1 cellular context compared by ENCODE assay signal in the genomic region with DNA sequence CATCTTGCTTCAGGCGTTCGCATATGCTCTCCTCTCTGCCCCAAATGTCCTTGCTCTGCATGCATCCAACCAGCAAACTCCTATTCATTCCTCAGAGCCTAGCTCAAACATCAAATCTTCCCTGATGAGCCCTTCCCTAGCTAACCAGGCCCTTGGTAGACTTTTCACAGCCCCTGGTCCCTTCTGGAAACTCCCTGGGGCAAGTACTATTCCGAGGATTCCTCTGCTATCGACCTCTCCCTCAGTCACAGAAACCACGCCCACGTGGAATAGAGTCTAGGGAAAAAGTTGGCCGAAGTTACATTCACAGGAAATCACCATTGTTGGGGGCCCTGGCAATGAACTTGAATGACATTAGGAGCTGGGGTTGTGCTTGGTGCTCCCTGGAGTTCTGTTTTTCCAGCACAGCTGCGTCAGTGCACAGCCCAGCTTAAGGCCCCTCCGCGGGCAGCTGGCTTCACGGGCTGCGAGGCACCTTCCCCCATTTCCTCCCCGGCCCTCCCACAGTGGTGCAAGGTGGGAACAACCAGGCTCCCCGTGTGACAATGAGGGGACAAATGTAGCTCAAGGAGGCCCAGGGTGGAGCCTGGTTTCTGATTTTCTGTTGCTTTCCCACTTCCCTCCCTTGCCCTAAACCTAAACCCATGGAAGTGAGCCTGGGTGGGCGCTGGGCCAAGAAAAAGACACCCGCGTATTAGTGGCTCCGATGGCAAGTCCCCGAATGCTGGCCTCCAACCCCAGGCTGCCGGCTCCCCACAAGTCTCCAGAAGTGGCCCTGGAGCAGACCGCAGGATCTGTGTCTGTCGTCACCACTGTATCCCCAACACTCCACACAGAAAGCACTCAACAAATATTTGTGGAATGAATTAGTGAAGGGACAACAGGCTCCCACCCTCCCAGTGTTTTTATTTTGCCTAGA.
TF ChIP-seq lines count a peak whose summit lies in the region.

No MANE protein-coding gene starts in this region.

TF ChIP-seq in HepG2, 621 proteins besides CTCF, POLR2A, EP300 and RAD21 (continued from another document and continues in another):
- TF ChIP-seq REXO4 (CRISPR knock-in tag; IDR thresholded peaks at IDR 0.05; ENCODE audit: borderline replicate concordance) (no peak), FOXA1 (IDR thresholded peaks at IDR 0.05) (no peak), FOXA1 (CRISPR knock-in tag; IDR thresholded peaks at IDR 0.05) (no peak), ZBTB7A (CRISPR knock-in tag; IDR thresholded peaks at IDR 0.05) (no peak), EED (CRISPR knock-in tag; IDR thresholded peaks at IDR 0.05) (no peak), ZMYM3 (CRISPR knock-in tag; IDR thresholded peaks at IDR 0.05) (no peak), ZNF749 (CRISPR knock-in tag; IDR thresholded peaks at IDR 0.05; ENCODE audit: borderline replicate concordance) (no peak), SOX13 (IDR thresholded peaks at IDR 0.05) (no peak), SOX13 (CRISPR knock-in tag; conservative IDR thresholded peaks at IDR 0.05 in 1 of 2, IDR thresholded peaks at IDR 0.05 in 1 of 2) (peak in 1 of 2 experiments; percentile 50; a peak in 2 of 4 replicates), SAFB2 (CRISPR knock-in tag; IDR thresholded peaks at IDR 0.05; ENCODE audit: borderline replicate concordance, low read depth) (no peak), ZNF558 (CRISPR knock-in tag; IDR thresholded peaks at IDR 0.05; ENCODE audit: borderline replicate concordance) (no peak), KLF11 (CRISPR knock-in tag; IDR thresholded peaks at IDR 0.05) (no peak), FOXJ3 (CRISPR knock-in tag; IDR thresholded peaks at IDR 0.05; ENCODE audit: borderline replicate concordance) (no peak), ZNF235 (CRISPR knock-in tag; IDR thresholded peaks at IDR 0.05; ENCODE audit: borderline replicate concordance) (no peak), ZNF263 (CRISPR knock-in tag; IDR thresholded peaks at IDR 0.05) (peak; percentile 72), REPIN1 (CRISPR knock-in tag; IDR thresholded peaks at IDR 0.05; ENCODE audit: borderline replicate concordance, low read depth) (no peak), SNRNP70 (IDR thresholded peaks at IDR 0.05; ENCODE audit: low read depth, low read length) (no peak), ZNF570 (CRISPR knock-in tag; IDR thresholded peaks at IDR 0.05; ENCODE audit: borderline replicate concordance) (no peak), ZKSCAN8 (CRISPR knock-in tag; IDR thresholded peaks at IDR 0.05; ENCODE audit: borderline replicate concordance) (no peak), ZFP82 (CRISPR knock-in tag; IDR thresholded peaks at IDR 0.05; ENCODE audit: borderline replicate concordance) (no peak), RARG (CRISPR knock-in tag; IDR thresholded peaks at IDR 0.05; ENCODE audit: low read depth) (no peak), ZSCAN30 (CRISPR knock-in tag; IDR thresholded peaks at IDR 0.05) (no peak), TOPORS (CRISPR knock-in tag; IDR thresholded peaks at IDR 0.05) (no peak), KDM6A (CRISPR knock-in tag; IDR thresholded peaks at IDR 0.05; ENCODE audit: low read depth) (no peak), SALL1 (CRISPR knock-in tag; IDR thresholded peaks at IDR 0.05) (no peak), HHEX (CRISPR knock-in tag; IDR thresholded peaks at IDR 0.05) (no peak), NFE2L2 (IDR thresholded peaks at IDR 0.05; ENCODE audit: low read length) (no peak), ERF (CRISPR knock-in tag; IDR thresholded peaks at IDR 0.05) (0 out of 2 replicates have a peak, but pooled peaks have one; percentile 15), TMF1 (CRISPR knock-in tag; IDR thresholded peaks at IDR 0.05; ENCODE audit: low read depth) (no peak), PRMT3 (CRISPR knock-in tag; IDR thresholded peaks at IDR 0.05; ENCODE audit: borderline replicate concordance, low read depth) (no peak), MED1 (CRISPR knock-in tag; IDR thresholded peaks at IDR 0.05) (peak; percentile 60), ZNF253 (CRISPR knock-in tag; IDR thresholded peaks at IDR 0.05; ENCODE audit: borderline replicate concordance) (no peak), HDAC1 (CRISPR knock-in tag; IDR thresholded peaks at IDR 0.05) (no peak), GFI1 (CRISPR knock-in tag; IDR thresholded peaks at IDR 0.05; ENCODE audit: borderline replicate concordance) (0 out of 2 replicates have a peak, but pooled peaks have one; percentile 39), CREB1 (IDR thresholded peaks at IDR 0.05) (no peak), CREB1 (CRISPR knock-in tag; IDR thresholded peaks at IDR 0.05) (no peak), ZNF333 (CRISPR knock-in tag; IDR thresholded peaks at IDR 0.05; ENCODE audit: borderline replicate concordance) (no peak), ZZZ3 (CRISPR knock-in tag; IDR thresholded peaks at IDR 0.05; ENCODE audit: borderline replicate concordance) (no peak), RFX1 (IDR thresholded peaks at IDR 0.05) (no peak), HES4 (CRISPR knock-in tag; IDR thresholded peaks at IDR 0.05; ENCODE audit: borderline replicate concordance) (no peak), ZNF790 (CRISPR knock-in tag; IDR thresholded peaks at IDR 0.05; ENCODE audit: borderline replicate concordance) (no peak), SMAD1 (CRISPR knock-in tag; IDR thresholded peaks at IDR 0.05; ENCODE audit: borderline replicate concordance, low read depth) (no peak), TCF12 (IDR thresholded peaks at IDR 0.05) (no peak), TCF12 (CRISPR knock-in tag; IDR thresholded peaks at IDR 0.05) (0 out of 2 replicates have a peak, but pooled peaks have one; percentile 50), ZBTB3 (CRISPR knock-in tag; IDR thresholded peaks at IDR 0.05; ENCODE audit: borderline replicate concordance, low read depth) (no peak), SRSF9 (IDR thresholded peaks at IDR 0.05; ENCODE audit: borderline replicate concordance, insufficient read depth, low read depth, low read length, poor library complexity, severe bottlenecking) (no peak), YEATS4 (CRISPR knock-in tag; IDR thresholded peaks at IDR 0.05; ENCODE audit: borderline replicate concordance) (no peak), PCBP1 (IDR thresholded peaks at IDR 0.05; ENCODE audit: borderline replicate concordance, low read depth, low read length) (no peak), KDM3A (CRISPR knock-in tag; IDR thresholded peaks at IDR 0.05; ENCODE audit: low read depth) (no peak), ARNTL (CRISPR knock-in tag; IDR thresholded peaks at IDR 0.05) (0 out of 2 replicates have a peak, but pooled peaks have one; percentile 15), ATF1 (CRISPR knock-in tag; IDR thresholded peaks at IDR 0.05) (no peak), ZNF383 (CRISPR knock-in tag; IDR thresholded peaks at IDR 0.05; ENCODE audit: borderline replicate concordance) (no peak), SOX5 (CRISPR knock-in tag; IDR thresholded peaks at IDR 0.05; ENCODE audit: borderline replicate concordance) (no peak; the same call in 1 of the 2 replicates), SP140L (CRISPR knock-in tag; IDR thresholded peaks at IDR 0.05; ENCODE audit: borderline replicate concordance) (no peak)
- TF ChIP-seq, protein P1, sequence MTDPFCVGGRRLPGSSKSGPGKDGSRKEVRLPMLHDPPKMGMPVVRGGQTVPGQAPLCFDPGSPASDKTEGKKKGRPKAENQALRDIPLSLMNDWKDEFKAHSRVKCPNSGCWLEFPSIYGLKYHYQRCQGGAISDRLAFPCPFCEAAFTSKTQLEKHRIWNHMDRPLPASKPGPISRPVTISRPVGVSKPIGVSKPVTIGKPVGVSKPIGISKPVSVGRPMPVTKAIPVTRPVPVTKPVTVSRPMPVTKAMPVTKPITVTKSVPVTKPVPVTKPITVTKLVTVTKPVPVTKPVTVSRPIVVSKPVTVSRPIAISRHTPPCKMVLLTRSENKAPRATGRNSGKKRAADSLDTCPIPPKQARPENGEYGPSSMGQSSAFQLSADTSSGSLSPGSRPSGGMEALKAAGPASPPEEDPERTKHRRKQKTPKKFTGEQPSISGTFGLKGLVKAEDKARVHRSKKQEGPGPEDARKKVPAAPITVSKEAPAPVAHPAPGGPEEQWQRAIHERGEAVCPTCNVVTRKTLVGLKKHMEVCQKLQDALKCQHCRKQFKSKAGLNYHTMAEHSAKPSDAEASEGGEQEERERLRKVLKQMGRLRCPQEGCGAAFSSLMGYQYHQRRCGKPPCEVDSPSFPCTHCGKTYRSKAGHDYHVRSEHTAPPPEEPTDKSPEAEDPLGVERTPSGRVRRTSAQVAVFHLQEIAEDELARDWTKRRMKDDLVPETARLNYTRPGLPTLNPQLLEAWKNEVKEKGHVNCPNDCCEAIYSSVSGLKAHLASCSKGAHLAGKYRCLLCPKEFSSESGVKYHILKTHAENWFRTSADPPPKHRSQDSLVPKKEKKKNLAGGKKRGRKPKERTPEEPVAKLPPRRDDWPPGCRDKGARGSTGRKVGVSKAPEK (CRISPR knock-in tag; IDR thresholded peaks at IDR 0.05; ENCODE audit: borderline replicate concordance) = no peak
- TF ChIP-seq, protein P2, sequence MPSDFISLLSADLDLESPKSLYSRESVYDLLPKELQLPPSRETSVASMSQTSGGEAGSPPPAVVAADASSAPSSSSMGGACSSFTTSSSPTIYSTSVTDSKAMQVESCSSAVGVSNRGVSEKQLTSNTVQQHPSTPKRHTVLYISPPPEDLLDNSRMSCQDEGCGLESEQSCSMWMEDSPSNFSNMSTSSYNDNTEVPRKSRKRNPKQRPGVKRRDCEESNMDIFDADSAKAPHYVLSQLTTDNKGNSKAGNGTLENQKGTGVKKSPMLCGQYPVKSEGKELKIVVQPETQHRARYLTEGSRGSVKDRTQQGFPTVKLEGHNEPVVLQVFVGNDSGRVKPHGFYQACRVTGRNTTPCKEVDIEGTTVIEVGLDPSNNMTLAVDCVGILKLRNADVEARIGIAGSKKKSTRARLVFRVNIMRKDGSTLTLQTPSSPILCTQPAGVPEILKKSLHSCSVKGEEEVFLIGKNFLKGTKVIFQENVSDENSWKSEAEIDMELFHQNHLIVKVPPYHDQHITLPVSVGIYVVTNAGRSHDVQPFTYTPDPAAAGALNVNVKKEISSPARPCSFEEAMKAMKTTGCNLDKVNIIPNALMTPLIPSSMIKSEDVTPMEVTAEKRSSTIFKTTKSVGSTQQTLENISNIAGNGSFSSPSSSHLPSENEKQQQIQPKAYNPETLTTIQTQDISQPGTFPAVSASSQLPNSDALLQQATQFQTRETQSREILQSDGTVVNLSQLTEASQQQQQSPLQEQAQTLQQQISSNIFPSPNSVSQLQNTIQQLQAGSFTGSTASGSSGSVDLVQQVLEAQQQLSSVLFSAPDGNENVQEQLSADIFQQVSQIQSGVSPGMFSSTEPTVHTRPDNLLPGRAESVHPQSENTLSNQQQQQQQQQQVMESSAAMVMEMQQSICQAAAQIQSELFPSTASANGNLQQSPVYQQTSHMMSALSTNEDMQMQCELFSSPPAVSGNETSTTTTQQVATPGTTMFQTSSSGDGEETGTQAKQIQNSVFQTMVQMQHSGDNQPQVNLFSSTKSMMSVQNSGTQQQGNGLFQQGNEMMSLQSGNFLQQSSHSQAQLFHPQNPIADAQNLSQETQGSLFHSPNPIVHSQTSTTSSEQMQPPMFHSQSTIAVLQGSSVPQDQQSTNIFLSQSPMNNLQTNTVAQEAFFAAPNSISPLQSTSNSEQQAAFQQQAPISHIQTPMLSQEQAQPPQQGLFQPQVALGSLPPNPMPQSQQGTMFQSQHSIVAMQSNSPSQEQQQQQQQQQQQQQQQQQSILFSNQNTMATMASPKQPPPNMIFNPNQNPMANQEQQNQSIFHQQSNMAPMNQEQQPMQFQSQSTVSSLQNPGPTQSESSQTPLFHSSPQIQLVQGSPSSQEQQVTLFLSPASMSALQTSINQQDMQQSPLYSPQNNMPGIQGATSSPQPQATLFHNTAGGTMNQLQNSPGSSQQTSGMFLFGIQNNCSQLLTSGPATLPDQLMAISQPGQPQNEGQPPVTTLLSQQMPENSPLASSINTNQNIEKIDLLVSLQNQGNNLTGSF (CRISPR knock-in tag; IDR thresholded peaks at IDR 0.05) = no peak
- TF ChIP-seq, protein P3, sequence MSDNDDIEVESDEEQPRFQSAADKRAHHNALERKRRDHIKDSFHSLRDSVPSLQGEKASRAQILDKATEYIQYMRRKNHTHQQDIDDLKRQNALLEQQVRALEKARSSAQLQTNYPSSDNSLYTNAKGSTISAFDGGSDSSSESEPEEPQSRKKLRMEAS (IDR thresholded peaks at IDR 0.05) = no peak
- TF ChIP-seq, protein P4, sequence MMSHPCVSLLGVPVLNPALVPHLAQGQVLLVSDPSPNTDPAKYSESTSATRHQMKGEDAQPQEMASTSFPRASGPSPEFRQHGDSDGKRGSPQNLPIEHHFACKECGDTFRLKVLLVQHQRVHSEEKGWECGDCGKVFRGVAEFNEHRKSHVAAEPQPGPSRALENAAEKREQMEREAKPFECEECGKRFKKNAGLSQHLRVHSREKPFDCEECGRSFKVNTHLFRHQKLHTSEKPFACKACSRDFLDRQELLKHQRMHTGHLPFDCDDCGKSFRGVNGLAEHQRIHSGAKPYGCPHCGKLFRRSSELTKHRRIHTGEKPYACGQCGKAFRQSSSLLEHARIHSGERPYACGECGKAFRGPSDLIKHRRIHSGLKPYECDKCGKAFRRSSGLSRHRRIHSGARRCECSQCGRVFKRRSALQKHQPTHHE (CRISPR knock-in tag; IDR thresholded peaks at IDR 0.05; ENCODE audit: borderline replicate concordance) = no peak
- TF ChIP-seq, protein P5, sequence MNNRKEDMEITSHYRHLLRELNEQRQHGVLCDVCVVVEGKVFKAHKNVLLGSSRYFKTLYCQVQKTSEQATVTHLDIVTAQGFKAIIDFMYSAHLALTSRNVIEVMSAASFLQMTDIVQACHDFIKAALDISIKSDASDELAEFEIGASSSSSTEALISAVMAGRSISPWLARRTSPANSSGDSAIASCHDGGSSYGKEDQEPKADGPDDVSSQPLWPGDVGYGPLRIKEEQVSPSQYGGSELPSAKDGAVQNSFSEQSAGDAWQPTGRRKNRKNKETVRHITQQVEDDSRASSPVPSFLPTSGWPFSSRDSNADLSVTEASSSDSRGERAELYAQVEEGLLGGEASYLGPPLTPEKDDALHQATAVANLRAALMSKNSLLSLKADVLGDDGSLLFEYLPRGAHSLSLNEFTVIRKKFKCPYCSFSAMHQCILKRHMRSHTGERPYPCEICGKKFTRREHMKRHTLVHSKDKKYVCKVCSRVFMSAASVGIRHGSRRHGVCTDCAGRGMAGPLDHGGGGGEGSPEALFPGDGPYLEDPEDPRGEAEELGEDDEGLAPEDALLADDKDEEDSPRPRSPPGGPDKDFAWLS (CRISPR knock-in tag; IDR thresholded peaks at IDR 0.05; ENCODE audit: borderline replicate concordance) = no peak
- TF ChIP-seq, protein P6, sequence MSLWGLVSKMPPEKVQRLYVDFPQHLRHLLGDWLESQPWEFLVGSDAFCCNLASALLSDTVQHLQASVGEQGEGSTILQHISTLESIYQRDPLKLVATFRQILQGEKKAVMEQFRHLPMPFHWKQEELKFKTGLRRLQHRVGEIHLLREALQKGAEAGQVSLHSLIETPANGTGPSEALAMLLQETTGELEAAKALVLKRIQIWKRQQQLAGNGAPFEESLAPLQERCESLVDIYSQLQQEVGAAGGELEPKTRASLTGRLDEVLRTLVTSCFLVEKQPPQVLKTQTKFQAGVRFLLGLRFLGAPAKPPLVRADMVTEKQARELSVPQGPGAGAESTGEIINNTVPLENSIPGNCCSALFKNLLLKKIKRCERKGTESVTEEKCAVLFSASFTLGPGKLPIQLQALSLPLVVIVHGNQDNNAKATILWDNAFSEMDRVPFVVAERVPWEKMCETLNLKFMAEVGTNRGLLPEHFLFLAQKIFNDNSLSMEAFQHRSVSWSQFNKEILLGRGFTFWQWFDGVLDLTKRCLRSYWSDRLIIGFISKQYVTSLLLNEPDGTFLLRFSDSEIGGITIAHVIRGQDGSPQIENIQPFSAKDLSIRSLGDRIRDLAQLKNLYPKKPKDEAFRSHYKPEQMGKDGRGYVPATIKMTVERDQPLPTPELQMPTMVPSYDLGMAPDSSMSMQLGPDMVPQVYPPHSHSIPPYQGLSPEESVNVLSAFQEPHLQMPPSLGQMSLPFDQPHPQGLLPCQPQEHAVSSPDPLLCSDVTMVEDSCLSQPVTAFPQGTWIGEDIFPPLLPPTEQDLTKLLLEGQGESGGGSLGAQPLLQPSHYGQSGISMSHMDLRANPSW (CRISPR knock-in tag; IDR thresholded peaks at IDR 0.05; ENCODE audit: borderline replicate concordance) = no peak
